24 cellular contexts compared by ENCODE assay signal in genomic region chr14:99345472-99345871, GRCh38.
"Had no signal": no experiment of that assay in that cellular context is flagged by ENCODE, and none has a peak within 500 bp of the region (broad histone marks: within the 10 kb centered on the region; RNA-seq: fewer than 3 reads in every experiment).

No MANE protein-coding gene starts in this region.

- H3K9me3 Mint-ChIP-seq: natural killer cell had no signal

- H3K9ac ChIP-seq: parathyroid adenoma had no signal

- H3K4me3 Mint-ChIP-seq: natural killer cell; stimulated activated memory B cell treated with anti-CD40 and anti-IgM and Interleukin-4, amounts not matched to agents 10 μg/mL and 1 μg/mL and 100 μg/mL, for 72 hours had no signal

- H3K9me3 ChIP-seq: colonic mucosa, esophagus muscularis mucosa, gastroesophageal sphincter, heart right ventricle, left ventricle myocardium inferior, lower lobe of right lung, prostate gland, sigmoid colon, thoracic aorta, tibial nerve, upper lobe of left lung had no signal

- H3K27me3 ChIP-seq: colonic mucosa, sigmoid colon, tibial nerve, upper lobe of left lung had no signal

- H3K4me3 ChIP-seq: colonic mucosa, esophagus muscularis mucosa, gastroesophageal sphincter, heart right ventricle, left ventricle myocardium inferior, lower lobe of right lung, prostate gland, sigmoid colon, thoracic aorta, tibial nerve, upper lobe of left lung had no signal

- H3K27ac Mint-ChIP-seq: natural killer cell; stimulated activated memory B cell treated with anti-CD40 and anti-IgM and Interleukin-4, amounts not matched to agents 10 μg/mL and 1 μg/mL and 100 μg/mL, for 72 hours had no signal

- DNase-seq: colonic mucosa; dermis blood vessel endothelial cell; effector memory CD4-positive, alpha-beta T cell; foreskin keratinocyte; glutamatergic neuron; heart right ventricle; hippocampal formation; kidney glomerular epithelial cell; left colon; left ventricle myocardium inferior; lower lobe of right lung; natural killer cell; right cardiac atrium; sigmoid colon; stimulated activated CD4-positive, alpha-beta T cell treated with anti-CD3 and anti-CD28 coated beads, Interleukin-4, amount 100 ng/mL, for 4 hours; stimulated activated naive CD8-positive, alpha-beta T cell treated with anti-CD3 and anti-CD28 coated beads, Interleukin-15, Interleukin-2, amounts not matched to agents 100 U/mL and 50 U/mL, for 24 hours had no signal

- H3K4me1 ChIP-seq: colonic mucosa, esophagus muscularis mucosa, foreskin keratinocyte, gastroesophageal sphincter, heart right ventricle, left ventricle myocardium inferior, lower lobe of right lung, parathyroid adenoma, prostate gland, sigmoid colon, tibial nerve, upper lobe of left lung had no signal

- H3K4me1 Mint-ChIP-seq: stimulated activated memory B cell treated with anti-CD40 and anti-IgM and Interleukin-4, amounts not matched to agents 10 μg/mL and 1 μg/mL and 100 μg/mL, for 72 hours had no signal

- H3K36me3 Mint-ChIP-seq: natural killer cell; stimulated activated memory B cell treated with anti-CD40 and anti-IgM and Interleukin-4, amounts not matched to agents 10 μg/mL and 1 μg/mL and 100 μg/mL, for 72 hours had no signal

- H3K36me3 ChIP-seq: colonic mucosa, esophagus muscularis mucosa, gastroesophageal sphincter, heart right ventricle, left ventricle myocardium inferior, lower lobe of right lung, prostate gland, sigmoid colon, thoracic aorta, tibial nerve, upper lobe of left lung had no signal

- H2AFZ ChIP-seq: parathyroid adenoma had no signal

- H3K79me2 ChIP-seq: parathyroid adenoma had no signal

- H3K27ac ChIP-seq: colonic mucosa, esophagus muscularis mucosa, foreskin keratinocyte, gastroesophageal sphincter, heart right ventricle, left ventricle myocardium inferior, lower lobe of right lung, parathyroid adenoma, prostate gland, sigmoid colon, thoracic aorta, tibial nerve, upper lobe of left lung had no signal

- ATAC-seq: gastroesophageal sphincter; heart right ventricle; left colon; lower lobe of right lung; natural killer cell; right cardiac atrium; stimulated activated memory B cell treated with anti-CD40 and anti-IgM and Interleukin-4, amounts not matched to agents 10 μg/mL and 1 μg/mL and 100 μg/mL, for 72 hours; stimulated activated naive CD8-positive, alpha-beta T cell treated with anti-CD3 and anti-CD28 coated beads, Interleukin-15, Interleukin-2, amounts not matched to agents 100 U/mL and 50 U/mL, for 24 hours had no signal
